Comparison of ENCODE assay signal across 22 cellular contexts in genomic region chr14:56953884-56954283, GRCh38.
DNase-seq lines count a peak whose midpoint lies in the region; ATAC-seq and TF ChIP-seq lines count a peak whose summit lies in the region.
"Had no signal": no experiment of that assay in that cellular context is flagged by ENCODE, and none has a peak within 500 bp of the region (broad histone marks: within the 10 kb centered on the region; RNA-seq: fewer than 3 reads in every experiment).

No MANE protein-coding gene starts in this region.

- peaks cover 13% of the 10 kb centered on the region for H3K4me1 Mint-ChIP-seq in progenitor cell of endocrine pancreas (ENCODE audit: low read depth)
- H3K4me1 Mint-ChIP-seq: activated naive CD8-positive, alpha-beta T cell treated with anti-CD3 and anti-CD28 coated beads for 36 hours; natural killer cell; stimulated activated effector memory CD8-positive, alpha-beta T cell treated with anti-CD3 and anti-CD28 coated beads, Interleukin-12 subunit alpha, Interleukin-12 subunit beta, amount 100 ng/mL, for 72 hours had no signal

- H3K27me3 ChIP-seq in heart right ventricle = peaks cover 0 to 37% (median 5%) of the 10 kb centered on the region in 7 donors
- H3K27me3 ChIP-seq: body of pancreas had no signal

- POLR2A ChIA-PET in HEK293T (lab: Yijun Ruan, JAX) = no interaction called here

- H3K4me3 ChIP-seq in heart right ventricle = no peak overlapping the region
- H3K4me3 ChIP-seq: body of pancreas, thoracic aorta had no signal

- no peak overlapping the region for H3K27ac ChIP-seq in heart right ventricle
- H3K27ac ChIP-seq: body of pancreas, parathyroid adenoma, RWPE1, thoracic aorta had no signal

- DNase-seq in D341Med (ENCODE audit: low spot score) (peak; percentile 58), NCI-H1105 (lab: John Stamatoyannopoulos, UW) (peak; percentile 68), NCI-H748 (lab: John Stamatoyannopoulos, UW; ENCODE audit: unreplicated experiment) (peak; percentile 79), dermis microvascular lymphatic vessel endothelial cell (ENCODE audit: low read depth in 2 of 2) (peak; percentile 12 to 25), NAMALWA (ENCODE audit: low spot score) (no peak), HEK293T (ENCODE audit: extremely low spot score) (no peak), heart right ventricle (no peak), progenitor cell of endocrine pancreas (ENCODE audit: low spot score, unreplicated experiment) (no peak)
- DNase-seq: activated CD4-positive, alpha-beta T cell treated with anti-CD3 and anti-CD28 coated beads for 48 hours; activated naive CD8-positive, alpha-beta T cell treated with anti-CD3 and anti-CD28 coated beads for 36 hours; body of pancreas; CD4-positive, alpha-beta T cell; HCEC 1CT; KBM-7; left cardiac atrium; MV-4-11; natural killer cell; NCI-H2081 treated with DMSO at 0.1 percent for 48 hours had no signal

- 25 to 27% methylated on average over 5 of the region's 5 CpGs for WGBS in heart right ventricle, 2 donors

- no peaks in the 10 kb centered on the region for H3K36me3 Mint-ChIP-seq in progenitor cell of endocrine pancreas (ENCODE audit: insufficient read depth)
- H3K36me3 Mint-ChIP-seq: activated naive CD8-positive, alpha-beta T cell treated with anti-CD3 and anti-CD28 coated beads for 36 hours; natural killer cell; stimulated activated effector memory CD8-positive, alpha-beta T cell treated with anti-CD3 and anti-CD28 coated beads, Interleukin-12 subunit alpha, Interleukin-12 subunit beta, amount 100 ng/mL, for 72 hours had no signal

- CTCF ChIA-PET in HEK293T (lab: Yijun Ruan, JAX) = interaction anchor here (0.6 to 0.7 kb wide), 2 partner anchors 16 to 21 kb away, joined by 3 to 4 read pairs; no protein-coding TSS in a partner anchor

- no peak for TF ChIP-seq CTCF in heart right ventricle (IDR thresholded peaks at IDR 0.05)
- no peak for TF ChIP-seq CTCF in progenitor cell of endocrine pancreas (IDR thresholded peaks at IDR 0.05; ENCODE audit: unreplicated experiment)

- no peak overlapping the region for H3K4me3 Mint-ChIP-seq in progenitor cell of endocrine pancreas (ENCODE audit: low read depth)
- H3K4me3 Mint-ChIP-seq: activated naive CD8-positive, alpha-beta T cell treated with anti-CD3 and anti-CD28 coated beads for 36 hours; CD4-positive, alpha-beta T cell; natural killer cell; stimulated activated effector memory CD8-positive, alpha-beta T cell treated with anti-CD3 and anti-CD28 coated beads, Interleukin-12 subunit alpha, Interleukin-12 subunit beta, amount 100 ng/mL, for 72 hours had no signal

- peaks cover 50% of the 10 kb centered on the region for H3K27me3 Mint-ChIP-seq in progenitor cell of endocrine pancreas

- no peaks in the 10 kb centered on the region for H3K4me1 ChIP-seq in heart right ventricle
- H3K4me1 ChIP-seq: parathyroid adenoma had no signal

- intact Hi-C loops in heart right ventricle (cut with DNase I) = no loop called here

- ATAC-seq in heart right ventricle = no peak
- ATAC-seq: body of pancreas; left cardiac atrium; natural killer cell; stimulated activated effector memory CD8-positive, alpha-beta T cell treated with anti-CD3 and anti-CD28 coated beads, Interleukin-12 subunit alpha, Interleukin-12 subunit beta, amount 100 ng/mL, for 72 hours had no signal

- no peaks in the 10 kb centered on the region for H3K9me3 Mint-ChIP-seq in progenitor cell of endocrine pancreas (ENCODE audit: low read depth)
- H3K9me3 Mint-ChIP-seq: activated naive CD8-positive, alpha-beta T cell treated with anti-CD3 and anti-CD28 coated beads for 36 hours; CD4-positive, alpha-beta T cell; stimulated activated effector memory CD8-positive, alpha-beta T cell treated with anti-CD3 and anti-CD28 coated beads, Interleukin-12 subunit alpha, Interleukin-12 subunit beta, amount 100 ng/mL, for 72 hours had no signal

- H3K36me3 ChIP-seq in heart right ventricle = no peaks in the 10 kb centered on the region
- H3K36me3 ChIP-seq: thoracic aorta had no signal

- H3K27ac Mint-ChIP-seq in progenitor cell of endocrine pancreas = no peak overlapping the region
- H3K27ac Mint-ChIP-seq: activated naive CD8-positive, alpha-beta T cell treated with anti-CD3 and anti-CD28 coated beads for 36 hours; CD4-positive, alpha-beta T cell; natural killer cell; stimulated activated effector memory CD8-positive, alpha-beta T cell treated with anti-CD3 and anti-CD28 coated beads, Interleukin-12 subunit alpha, Interleukin-12 subunit beta, amount 100 ng/mL, for 72 hours had no signal

- H3K9me3 ChIP-seq in heart right ventricle = no peaks in the 10 kb centered on the region
- H3K9me3 ChIP-seq: body of pancreas, thoracic aorta had no signal

TF ChIP-seq in HEK293T, 16 proteins besides CTCF, POLR2A, EP300 and RAD21:
- TF ChIP-seq ZNF384 (IDR thresholded peaks at IDR 0.05) = no peak
- TF ChIP-seq L3MBTL2 (conservative IDR thresholded peaks at IDR 0.05) = no peak
- no peak for TF ChIP-seq HDGF (IDR thresholded peaks at IDR 0.05; ENCODE audit: borderline replicate concordance)
- no peak for TF ChIP-seq BHLHE40 (IDR thresholded peaks at IDR 0.05; ENCODE audit: borderline replicate concordance)
- no peak for TF ChIP-seq ELF4 (IDR thresholded peaks at IDR 0.05)

Comparison
In these comparisons a context has a peak if more than half of its experiments do, and no peak if none do; other contexts are left out.
1. DNase-seq: peak in D341Med (single experiment), NCI-H1105 (single experiment), NCI-H748 (single experiment) and dermis microvascular lymphatic vessel endothelial cell (2 of 2); none in NAMALWA (single experiment), HEK293T (single experiment), heart right ventricle (0 of 2) and progenitor cell of endocrine pancreas (single experiment).